In genomic region chr17:34015253-34015652, GRCh38 we compare ENCODE assay signal across 29 cellular contexts.
"Had no signal": no experiment of that assay in that cellular context is flagged by ENCODE, and none has a peak within 500 bp of the region (broad histone marks: within the 10 kb centered on the region; RNA-seq: fewer than 3 reads in every experiment).

No MANE protein-coding gene starts in this region.

- ATAC-seq: left colon; left lung; lower lobe of right lung; natural killer cell; right cardiac atrium; sciatic nerve; stimulated activated memory B cell treated with anti-CD40 and anti-IgM and Interleukin-4, amounts not matched to agents 10 μg/mL and 1 μg/mL and 100 μg/mL, for 72 hours; stimulated activated naive CD8-positive, alpha-beta T cell treated with anti-CD3 and anti-CD28 coated beads, Interleukin-15, amount 100 ng/mL, for 72 hours had no signal

- H3K9me3 Mint-ChIP-seq: naive B cell; natural killer cell; neural progenitor cell; stimulated activated memory B cell treated with anti-CD40 and anti-IgM and Interleukin-4, amounts not matched to agents 10 μg/mL and 1 μg/mL and 100 μg/mL, for 72 hours; stimulated activated naive CD8-positive, alpha-beta T cell treated with anti-CD3 and anti-CD28 coated beads, Interleukin-15, amount 100 ng/mL, for 72 hours; type B pancreatic cell had no signal

- H3K9me3 ChIP-seq: left lung, lower lobe of right lung, neutrophil, ovary, prostate gland, spleen, tibial nerve, uterus had no signal

- H3K4me3 Mint-ChIP-seq: mesothelial cell of epicardium; naive B cell; natural killer cell; nephron progenitor cell; neural progenitor cell; stimulated activated memory B cell treated with anti-CD40 and anti-IgM and Interleukin-4, amounts not matched to agents 10 μg/mL and 1 μg/mL and 100 μg/mL, for 72 hours; stimulated activated naive CD8-positive, alpha-beta T cell treated with anti-CD3 and anti-CD28 coated beads, Interleukin-15, amount 100 ng/mL, for 72 hours; type B pancreatic cell had no signal

- H3K4me1 Mint-ChIP-seq: mesothelial cell of epicardium; naive B cell; natural killer cell; neural progenitor cell; stimulated activated memory B cell treated with anti-CD40 and anti-IgM and Interleukin-4, amounts not matched to agents 10 μg/mL and 1 μg/mL and 100 μg/mL, for 72 hours; stimulated activated naive CD8-positive, alpha-beta T cell treated with anti-CD3 and anti-CD28 coated beads, Interleukin-15, amount 100 ng/mL, for 72 hours had no signal

- H3K4me1 ChIP-seq: left lung, lower lobe of right lung, neural progenitor cell, prostate gland, spleen, tibial nerve, uterus had no signal

- DNase-seq: kidney; left colon; left lung; lower lobe of right lung; mammary epithelial cell; mesenchymal stem cell; naive B cell; natural killer cell; nephron progenitor cell; occipital lobe; ovary; retina; right cardiac atrium; small intestine; spleen; stimulated activated CD4-positive, alpha-beta T cell treated with anti-CD3 and anti-CD28 coated beads, Interleukin-4, amount 100 ng/mL, for 24 hours; stimulated activated naive CD4-positive, alpha-beta T cell treated with Interleukin-2 at 50 U/mL for 16 hours; stimulated activated naive CD8-positive, alpha-beta T cell treated with anti-CD3 and anti-CD28 coated beads, Interleukin-15, amount 100 ng/mL, for 72 hours; substantia nigra; uterus had no signal

- H3K27ac Mint-ChIP-seq: mesothelial cell of epicardium; natural killer cell; nephron progenitor cell; neural progenitor cell; stimulated activated memory B cell treated with anti-CD40 and anti-IgM and Interleukin-4, amounts not matched to agents 10 μg/mL and 1 μg/mL and 100 μg/mL, for 72 hours; stimulated activated naive CD8-positive, alpha-beta T cell treated with anti-CD3 and anti-CD28 coated beads, Interleukin-15, amount 100 ng/mL, for 72 hours; type B pancreatic cell had no signal

- H3K27me3 Mint-ChIP-seq: stimulated activated naive CD8-positive, alpha-beta T cell treated with anti-CD3 and anti-CD28 coated beads, Interleukin-15, amount 100 ng/mL, for 72 hours had no signal

- H3K4me3 ChIP-seq: hepatocyte, left lung, lower lobe of right lung, neural progenitor cell, ovary, prostate gland, spleen, tibial nerve, uterus had no signal

- H3K36me3 Mint-ChIP-seq: mesothelial cell of epicardium; naive B cell; natural killer cell; neural progenitor cell; stimulated activated memory B cell treated with anti-CD40 and anti-IgM and Interleukin-4, amounts not matched to agents 10 μg/mL and 1 μg/mL and 100 μg/mL, for 72 hours; type B pancreatic cell had no signal

- H3K36me3 ChIP-seq: left lung, lower lobe of right lung, neural progenitor cell, neutrophil, ovary, prostate gland, spleen, tibial nerve, uterus had no signal

- H3K27ac ChIP-seq: hepatocyte, left lung, lower lobe of right lung, neural progenitor cell, neutrophil, ovary, prostate gland, spleen, tibial nerve, uterus had no signal

- H3K27me3 ChIP-seq: hepatocyte, neural progenitor cell, neutrophil, ovary, tibial nerve, uterus had no signal
